ENCODE assay signal across 8 cellular contexts in the genomic region with DNA sequence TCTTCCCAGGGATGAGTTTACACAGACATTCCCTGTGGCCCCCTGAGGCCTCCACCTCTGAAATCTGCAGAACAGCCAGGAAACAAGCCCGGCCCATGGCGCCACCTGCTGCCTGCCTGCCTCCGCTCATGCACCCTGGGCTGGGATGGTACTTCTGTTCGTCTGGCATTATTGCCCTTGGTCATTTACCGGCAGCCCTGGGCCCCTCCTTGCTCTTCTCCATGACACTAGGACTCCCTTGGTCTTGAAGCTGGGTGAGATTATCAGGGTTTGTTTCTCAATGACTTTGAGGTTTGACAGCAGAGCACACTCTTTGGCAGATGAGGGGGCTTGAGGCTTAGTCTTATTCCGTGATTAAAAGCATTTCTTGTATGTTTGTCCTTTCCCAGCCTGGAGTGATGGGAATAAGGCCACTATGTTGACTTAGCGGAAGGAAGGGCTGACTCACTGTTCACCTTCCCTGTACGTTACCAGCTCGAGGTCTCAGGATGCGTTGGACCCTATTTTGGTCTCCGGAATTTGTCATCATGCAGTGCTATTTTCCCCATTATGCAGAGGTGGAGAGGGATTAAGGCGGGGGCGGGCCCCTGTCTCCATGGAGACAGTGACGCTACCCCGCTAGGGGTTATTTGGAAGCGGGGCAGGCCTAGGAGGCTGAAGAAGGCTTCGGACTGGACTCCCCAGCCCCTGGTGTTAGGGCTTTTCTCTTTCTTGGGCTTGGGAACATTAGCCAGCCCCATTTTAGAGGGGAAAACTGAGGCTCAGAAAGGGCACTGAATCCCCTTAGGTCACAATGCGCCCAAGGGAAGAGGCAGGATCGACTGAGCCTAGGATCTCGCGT. TPM values are rescaled to one million over a fixed set of nuclear protein-coding genes. Genes with fewer than 3 reads are reported as not detected.
A peak's percentile ranks its signal among the peaks of the same experiment; 100 is the strongest.
DNase-seq lines count a peak whose midpoint lies in the region; ATAC-seq, FAIRE-seq and TF ChIP-seq lines count a peak whose summit lies in the region.

No MANE protein-coding gene starts in this region.

- H3K27me3 ChIP-seq in H1 (replicated peaks in 1 of 4; ENCODE audit: control insufficient read depth in 3 of 4, extremely low read depth in 1 of 4, insufficient read depth in 3 of 4, low read length in 3 of 4) (no peaks in the 10 kb centered on the region), mesenchymal stem cell (ENCODE audit: control insufficient read depth in 1 of 2, insufficient read depth in 1 of 2, low read length in 2 of 2) (no peaks in the 10 kb centered on the region)

- H2AFZ ChIP-seq in H1 (ENCODE audit: low read length): peak overlapping the region; percentile 97
- peak overlapping the region; percentile 81 for H2AFZ ChIP-seq in mesenchymal stem cell (ENCODE audit: low read depth, low read length)

- H3K56ac ChIP-seq in H1 (replicated peaks; ENCODE audit: insufficient read length, low read depth, low read length): no peak overlapping the region

- no peak overlapping the region for H2BK15ac ChIP-seq in H1 (ENCODE audit: low read length)
- H2BK15ac ChIP-seq in mesenchymal stem cell (ENCODE audit: low read depth, poor library complexity, severe bottlenecking): peak overlapping the region; percentile 29

- H3K18ac ChIP-seq in H1 (ENCODE audit: extremely low read depth, low read length) (peak overlapping the region; percentile 11; the same call in 1 of the 2 replicates), mesenchymal stem cell (ENCODE audit: low read depth in 1 of 2, low read length in 2 of 2) (peak overlapping the region; percentile 34 to 83)

- H3K14ac ChIP-seq in H1 (ENCODE audit: insufficient read length) (no peak overlapping the region), mesenchymal stem cell (ENCODE audit: low read length in 2 of 2) (peak overlapping the region in 1 of 2 experiments; percentile 76)

- peak; percentile 91 to 97 (median 94) for TF ChIP-seq CTCF in H1 (IDR thresholded peaks at IDR 0.05; ENCODE audit: control extremely low read depth in 1 of 3, insufficient read depth in 1 of 3, low read depth in 1 of 3, low read length in 3 of 3)

- TF ChIP-seq POLR2A in H1 (IDR thresholded peaks at IDR 0.05; ENCODE audit: control extremely low read depth in 1 of 2, low read depth in 2 of 2, low read length in 2 of 2): no peak

- H3K9me3 ChIP-seq in H1 (ENCODE audit: insufficient read depth in 2 of 2, low read depth in 1 of 2, low read length in 1 of 2) (no peaks in the 10 kb centered on the region), mesenchymal stem cell (ENCODE audit: control insufficient read depth, low read length) (no peaks in the 10 kb centered on the region)

- 5% methylated on average over 21 of the region's 21 CpGs; no CpG with 5 or more reads in 1 of the 2 experiments for WGBS in H1 (ENCODE audit: extremely low coverage in 1 of 2, insufficient coverage in 1 of 2, insufficient read length in 1 of 2, insufficient replicate concordance in 2 of 2, low coverage in 1 of 2, low lambda C conversion rate in 2 of 2, missing lambda C conversion rate in 1 of 2), 2 experiments
- 5% methylated on average over 20 of the region's 21 CpGs for WGBS in mesenchymal stem cell

- H3K9ac ChIP-seq in H1 (replicated peaks in 1 of 4; ENCODE audit: extremely low read depth in 1 of 4, low read depth in 3 of 4, low read length in 3 of 4) (peak overlapping the region in 2 of 4 experiments; percentile 26 to 35; a peak in 1 of 7 replicates), mesenchymal stem cell (ENCODE audit: low read length) (peak overlapping the region; percentile 97)

- POLR2A ChIA-PET in H1 (lab: Charles Lee; ENCODE audit: partially characterized antibody): interaction anchor here (1.4 to 2.9 kb wide), 2 partner anchors 27 to 245 kb away, joined by 5 to 11 read pairs; partner anchors contain the start of gene C12orf57

- peak; percentile 83 to 86 for TF ChIP-seq RAD21 in H1 (IDR thresholded peaks at IDR 0.05 in 1 of 2, conservative IDR thresholded peaks at IDR 0.05 in 1 of 2; ENCODE audit: low read depth in 2 of 2, low read length in 2 of 2)

- no peak overlapping the region for H4K91ac ChIP-seq in H1 (replicated peaks; ENCODE audit: insufficient read length, low read length)
- H4K91ac ChIP-seq in mesenchymal stem cell (ENCODE audit: low read length): peak overlapping the region; percentile 8

- no peak overlapping the region for H4K8ac ChIP-seq in H1 (ENCODE audit: extremely low read depth, insufficient read depth, low read length)
- peak overlapping the region; percentile 41 for H4K8ac ChIP-seq in mesenchymal stem cell (ENCODE audit: low read length)

- DNase-seq in AG20443 (ENCODE audit: low spot score) (peak; percentile 77), NCI-H748 (lab: John Stamatoyannopoulos, UW; ENCODE audit: unreplicated experiment) (peak; percentile 80), H1 (ENCODE audit: low read depth in 1 of 2, low spot score in 2 of 2) (peak; percentile 64 to 90), mesenchymal stem cell (peak; percentile 90)
- DNase-seq in activated CD8-positive, alpha-beta memory T cell treated with anti-CD3 and anti-CD28 coated beads for 24 hours: peak; percentile 83
- peak; percentile 32 for DNase-seq in stimulated activated CD8-positive, alpha-beta memory T cell treated with anti-CD3 and anti-CD28 coated beads, Interleukin-12 subunit alpha, Interleukin-12 subunit beta, amount 100 ng/mL, for 1 hour (ENCODE audit: low read depth)

- no peak overlapping the region for H3K27ac ChIP-seq in H1 (ENCODE audit: low read depth, low read length)
- peak overlapping the region; percentile 45 for H3K27ac ChIP-seq in mesenchymal stem cell (ENCODE audit: low read length, poor library complexity, severe bottlenecking)

- H3K4me1 ChIP-seq in H1 (replicated peaks in 1 of 4; ENCODE audit: control insufficient read depth in 3 of 4, insufficient read depth in 4 of 4, low read length in 3 of 4) (peaks cover 0 to 13% (median 3%) of the 10 kb centered on the region in 4 experiments; a peak in 4 of 7 replicates), mesenchymal stem cell (ENCODE audit: control insufficient read depth, insufficient read depth, low read depth, low read length) (peaks cover 14% of the 10 kb centered on the region)

- CTCF ChIA-PET in H1 (lab: Charles Lee; ENCODE audit: partially characterized antibody): interaction anchor here (0.8 to 2.8 kb wide), 10 partner anchors 26 to 451 kb away, joined by 3 to 22 read pairs (median 4); no protein-coding TSS in a partner anchor

- no peak overlapping the region for H2AK5ac ChIP-seq in H1 (ENCODE audit: low read depth, low read length)
- no peak overlapping the region for H2AK5ac ChIP-seq in mesenchymal stem cell (ENCODE audit: low read length, severe bottlenecking)

- H3K23ac ChIP-seq in H1 (ENCODE audit: insufficient read length): no peak overlapping the region
- no peak overlapping the region for H3K23ac ChIP-seq in mesenchymal stem cell (ENCODE audit: low read length in 2 of 2)

- H2BK20ac ChIP-seq in H1 (ENCODE audit: low read length): no peak overlapping the region

- peaks cover 0 to 11% of the 10 kb centered on the region in 2 experiments; a peak in 1 of 4 replicates for H3K79me2 ChIP-seq in H1 (ENCODE audit: control insufficient read depth in 1 of 2, insufficient read depth in 2 of 2, low read length in 2 of 2)

- H3K4me3 ChIP-seq in H1 (ENCODE audit: extremely low read depth in 1 of 4, insufficient read depth in 2 of 4, low read depth in 3 of 4, low read length in 4 of 4) (peak overlapping the region; percentile 62 to 89 (median 83)), mesenchymal stem cell (ENCODE audit: insufficient read depth in 1 of 2, low read depth in 1 of 2, low read length in 2 of 2) (peak overlapping the region; percentile 84 to 88)

- no peak overlapping the region for H2BK5ac ChIP-seq in H1 (ENCODE audit: low read depth, low read length)
- H2BK5ac ChIP-seq in mesenchymal stem cell (ENCODE audit: low read depth, low read length, poor library complexity, severe bottlenecking): no peak overlapping the region

- no peak overlapping the region for H2BK12ac ChIP-seq in H1 (ENCODE audit: low read depth, low read length)
- H2BK12ac ChIP-seq in mesenchymal stem cell (ENCODE audit: low read length in 2 of 2): peak overlapping the region in 1 of 2 experiments; percentile 4

- ATAC-seq in GM19025 (IDR thresholded peaks at IDR 0.05; ENCODE audit: low read depth, unreplicated experiment) (peak; percentile 21), HG03432 (IDR thresholded peaks at IDR 0.05; ENCODE audit: unreplicated experiment) (peak; percentile 37)

- H3K36me3 ChIP-seq in H1 (ENCODE audit: control insufficient read depth in 2 of 4, insufficient read depth in 4 of 4, low read length in 3 of 4): peaks cover 0 to 23% (median 0%) of the 10 kb centered on the region in 4 experiments; a peak in 4 of 8 replicates
- peaks cover 3 to 26% of the 10 kb centered on the region in 2 experiments for H3K36me3 ChIP-seq in mesenchymal stem cell (ENCODE audit: control insufficient read depth in 1 of 2, insufficient read depth in 2 of 2, low read depth in 1 of 2, low read length in 2 of 2)

- peak overlapping the region; percentile 96 to 100 for H3K4me2 ChIP-seq in H1 (ENCODE audit: insufficient read depth in 1 of 2, low read depth in 2 of 2, low read length in 2 of 2)
- peak overlapping the region; percentile 87 for H3K4me2 ChIP-seq in mesenchymal stem cell (ENCODE audit: low read length, poor library complexity, severe bottlenecking)

- no peak overlapping the region for H4K5ac ChIP-seq in H1 (ENCODE audit: insufficient read length, low read depth, low read length)

- no peak; a peak in 1 of 3 replicates for TF ChIP-seq EP300 in H1 (IDR thresholded peaks at IDR 0.05; ENCODE audit: borderline replicate concordance in 1 of 2, low read depth in 2 of 2, low read length in 2 of 2)

- no peak for FAIRE-seq in H1 (lab: Jason Lieb, UNC)

- H3K79me1 ChIP-seq in H1 (ENCODE audit: low read depth, low read length) (no peaks in the 10 kb centered on the region), mesenchymal stem cell (replicated peaks; ENCODE audit: low read length, poor library complexity, severe bottlenecking) (peaks cover 12% of the 10 kb centered on the region)

- H2BK120ac ChIP-seq in H1 (replicated peaks; ENCODE audit: low read depth, low read length) (no peak overlapping the region), mesenchymal stem cell (ENCODE audit: low read depth, low read length) (no peak overlapping the region)

- no peak overlapping the region for H3K4ac ChIP-seq in H1 (replicated peaks; ENCODE audit: insufficient read length, low read depth, low read length)
- H3K4ac ChIP-seq in mesenchymal stem cell (ENCODE audit: low read depth in 1 of 2, low read length in 2 of 2): peak overlapping the region in 1 of 2 experiments; percentile 94

- peaks cover 9% of the 10 kb centered on the region for H3K23me2 ChIP-seq in H1 (ENCODE audit: low read depth, low read length)

- no peaks in the 10 kb centered on the region for H4K20me1 ChIP-seq in H1 (replicated peaks in 1 of 2; ENCODE audit: control insufficient read depth in 1 of 2, insufficient read depth in 2 of 2, low read length in 2 of 2)

RNA-seq across cellular contexts. Expression of gene PEX5, which starts 0.7 kb away (rescaled TPM):
- total RNA-seq in H1 (2021; fragmentation: NEBNext Ultra II Directional; extraction: Animal tissue kit (Norgen Biotek cat#: 25700)): 50.4 and 50.5 TPM in 2 replicates
- polyA plus RNA-seq in H1 (2011; rRNA removed): 16.8 and 24.9 TPM in 2 replicates
- 24.7 TPM for polyA plus RNA-seq in H1 (2011; cell fraction: cytosol; rRNA removed)
- polyA plus RNA-seq in H1 (2011; cell fraction: nucleus; rRNA removed): 41.7 TPM
- polyA plus RNA-seq in H1 (2012, experiment 1 of 2): 34.6 to 42.4 TPM (median 38.0 TPM) in 4 replicates
- 22.4 TPM for polyA plus RNA-seq in H1 (2012, experiment 2 of 2)
- polyA plus RNA-seq in H1 (2013, experiment 1 of 2): 15.1 TPM
- 14.9 TPM for polyA plus RNA-seq in H1 (2013, experiment 2 of 2)
- polyA minus RNA-seq in H1 (2011; rRNA and poly(A)+ RNA removed): 27.4 and 30.5 TPM in 2 replicates
- polyA minus RNA-seq in H1 (2011; cell fraction: cytosol; rRNA and poly(A)+ RNA removed): 21.2 TPM
- polyA minus RNA-seq in H1 (2011; cell fraction: nucleus; rRNA and poly(A)+ RNA removed): 28.1 TPM
- polyA plus RNA-seq in mesenchymal stem cell (2013, experiment 1 of 2): 10.7 TPM
- 11.8 TPM for polyA plus RNA-seq in mesenchymal stem cell (2013, experiment 2 of 2)

RNA-seq across cellular contexts. Expression of gene CLSTN3, which starts 58.6 kb away (rescaled TPM):
- total RNA-seq in H1 (2021; fragmentation: NEBNext Ultra II Directional; extraction: Animal tissue kit (Norgen Biotek cat#: 25700)): 19.9 and 20.4 TPM in 2 replicates
- polyA plus RNA-seq in H1 (2011; rRNA removed): 26.3 and 43.9 TPM in 2 replicates
- 29.3 TPM for polyA plus RNA-seq in H1 (2011; cell fraction: cytosol; rRNA removed)
- 56.8 TPM for polyA plus RNA-seq in H1 (2011; cell fraction: nucleus; rRNA removed)
- 13.4 to 23.8 TPM (median 20.6 TPM) in 4 replicates for polyA plus RNA-seq in H1 (2012, experiment 1 of 2)
- polyA plus RNA-seq in H1 (2012, experiment 2 of 2): 16.7 TPM
- 41.1 TPM for polyA plus RNA-seq in H1 (2013, experiment 1 of 2)
- polyA plus RNA-seq in H1 (2013, experiment 2 of 2): 32.6 TPM
- 41.2 and 41.6 TPM in 2 replicates for polyA minus RNA-seq in H1 (2011; rRNA and poly(A)+ RNA removed)
- polyA minus RNA-seq in H1 (2011; cell fraction: cytosol; rRNA and poly(A)+ RNA removed): 27.0 TPM
- 31.5 TPM for polyA minus RNA-seq in H1 (2011; cell fraction: nucleus; rRNA and poly(A)+ RNA removed)
- polyA plus RNA-seq in mesenchymal stem cell (2013, experiment 1 of 2): 16.7 TPM
- 12.7 TPM for polyA plus RNA-seq in mesenchymal stem cell (2013, experiment 2 of 2)

Comparison
In these comparisons a context has a peak if more than half of its experiments do, and no peak if none do; other contexts are left out.
1. DNase-seq: peak in every context shown above with its lines; median percentile 90 in mesenchymal stem cell; 83 in activated CD8-positive, alpha-beta memory T cell treated with anti-CD3 and anti-CD28 coated beads for 24 hours; 80 in NCI-H748; 77 in AG20443; 77 in H1; 32 in stimulated activated CD8-positive, alpha-beta memory T cell treated with anti-CD3 and anti-CD28 coated beads, Interleukin-12 subunit alpha, Interleukin-12 subunit beta, amount 100 ng/mL, for 1 hour.